8 cellular contexts compared by ENCODE assay signal in genomic region chr2:219362524-219363164, GRCh38. TPM values are rescaled to one million over a fixed set of nuclear protein-coding genes. Genes with fewer than 3 reads are reported as not detected.
A peak's percentile ranks its signal among the peaks of the same experiment; 100 is the strongest.
DNase-seq lines count a peak whose midpoint lies in the region; ATAC-seq and TF ChIP-seq lines count a peak whose summit lies in the region.

No MANE protein-coding gene starts in this region.

- no peaks in the 10 kb centered on the region for H3K36me3 ChIP-seq in RWPE2 (ENCODE audit: low read depth)
- no peaks in the 10 kb centered on the region for H3K36me3 ChIP-seq in effector memory CD4-positive, alpha-beta T cell (ENCODE audit: control insufficient read depth, insufficient read depth, low read length)

- DNase-seq in AML-193 (lab: John Stamatoyannopoulos, UW), result peak; percentile 20 to 36
- DNase-seq in RWPE2 (ENCODE audit: low spot score), result no peak
- peak; percentile 82 for DNase-seq in cardiac septum (ENCODE audit: low spot score)
- DNase-seq in effector memory CD4-positive, alpha-beta T cell, result no peak
- DNase-seq in activated effector memory CD4-positive, alpha-beta T cell treated with Interleukin-2 at 50 U/mL for 16 hours, result no peak
- DNase-seq in HuH-7 (ENCODE audit: low spot score), result no peak

- H3K9me3 ChIP-seq in RWPE2 (ENCODE audit: severe bottlenecking), result no peaks in the 10 kb centered on the region
- no peaks in the 10 kb centered on the region for H3K9me3 ChIP-seq in effector memory CD4-positive, alpha-beta T cell (ENCODE audit: control insufficient read depth, low read length)

- intact Hi-C loops in cardiac septum (cut with DNase I), result no loop called here

- H3K4me1 ChIP-seq in RWPE2 (ENCODE audit: insufficient read depth, poor library complexity, severe bottlenecking), result no peaks in the 10 kb centered on the region
- H3K4me1 ChIP-seq in effector memory CD4-positive, alpha-beta T cell (ENCODE audit: control insufficient read depth, insufficient read depth, low read length, poor library complexity, severe bottlenecking), result peaks cover 6% of the 10 kb centered on the region

- peaks cover 31% of the 10 kb centered on the region for H3K27me3 ChIP-seq in RWPE2 (ENCODE audit: insufficient read depth, poor library complexity, severe bottlenecking)
- peaks cover 15% of the 10 kb centered on the region for H3K27me3 ChIP-seq in effector memory CD4-positive, alpha-beta T cell (replicated peaks; ENCODE audit: control insufficient read depth, insufficient read depth, low read length, poor library complexity, severe bottlenecking)

- no peak for TF ChIP-seq CTCF in RWPE2 (IDR thresholded peaks at IDR 0.05; ENCODE audit: poor library complexity, severe bottlenecking)

- H3K4me3 ChIP-seq in RWPE2 (ENCODE audit: severe bottlenecking), result no peak overlapping the region
- no peak overlapping the region for H3K4me3 ChIP-seq in effector memory CD4-positive, alpha-beta T cell (ENCODE audit: insufficient read depth, low read depth, low read length, poor library complexity, severe bottlenecking)

- H3K27ac ChIP-seq in RWPE2 (ENCODE audit: poor library complexity, severe bottlenecking), result no peak overlapping the region
- H3K27ac ChIP-seq in effector memory CD4-positive, alpha-beta T cell (ENCODE audit: insufficient read depth, low read length, poor library complexity, severe bottlenecking), result no peak overlapping the region

- ATAC-seq in GM19452 (IDR thresholded peaks at IDR 0.05; ENCODE audit: unreplicated experiment), result peak; percentile 90
- peak; percentile 69 for ATAC-seq in HG03439 (IDR thresholded peaks at IDR 0.05; ENCODE audit: unreplicated experiment)
- ATAC-seq in RWPE2 (ENCODE audit: low read depth), result peak; percentile 86

RNA-seq across cellular contexts. Expression of gene DNPEP, which starts 25.1 kb away (rescaled TPM):
- 47.2 TPM for total RNA-seq in cardiac septum

RNA-seq across cellular contexts. Expression of gene RESP18, which starts 30.1 kb away (rescaled TPM):
- not detected for total RNA-seq in cardiac septum

RNA-seq across cellular contexts. Expression of gene PTPRN, which starts 53.4 kb away (rescaled TPM):
- total RNA-seq in cardiac septum, result 0.97 TPM

RNA-seq across cellular contexts. Expression of gene DES, which starts 55.5 kb away (rescaled TPM):
- total RNA-seq in cardiac septum, result 21,230 TPM

Comparison
In these comparisons a context has a peak if more than half of its experiments do, and no peak if none do; other contexts are left out.
1. DNase-seq: peak in AML-193 (2 of 2) and cardiac septum (single experiment); none in RWPE2 (single experiment), effector memory CD4-positive, alpha-beta T cell (0 of 3), activated effector memory CD4-positive, alpha-beta T cell treated with Interleukin-2 at 50 U/mL for 16 hours (single experiment) and HuH-7 (single experiment).
2. Peak in every context shown above with its lines, with median percentiles within 50 percentile points of each other: ATAC-seq.